Comparison of ENCODE assay signal across 21 cellular contexts in genomic region chr6:78324213-78324612, GRCh38.
"Had no signal": no experiment of that assay in that cellular context is flagged by ENCODE, and none has a peak within 500 bp of the region (broad histone marks: within the 10 kb centered on the region; RNA-seq: fewer than 3 reads in every experiment).

No MANE protein-coding gene starts in this region.

- H3K4me3 ChIP-seq: ascending aorta, colonic mucosa, mucosa of descending colon, neural progenitor cell, prostate gland, right atrium auricular region, skin epidermis, transverse colon, uterus had no signal

- DNase-seq: activated B cell treated with CpG ODN at 0.5 μM for 24 hours; activated CD4-positive, alpha-beta memory T cell treated with anti-CD3 and anti-CD28 coated beads, Interleukin-2, amount 10 ng/mL, durations not matched to agents 7 days and 5 days; activated CD4-positive, alpha-beta T cell treated with anti-CD3 and anti-CD28 coated beads for 48 hours; activated naive CD4-positive, alpha-beta T cell treated with Interleukin-2 at 50 U/mL for 16 hours; activated naive CD8-positive, alpha-beta T cell treated with anti-CD3 and anti-CD28 coated beads, Interleukin-2, amount 10 ng/mL, durations not matched to agents 7 days and 5 days; activated T-cell treated with anti-CD3 and anti-CD28 coated beads, Interleukin-2, amount 50 U/mL, for 1 hour; caudate nucleus; colonic mucosa; endodermal cell; left ventricle myocardium superior; mucosa of descending colon; naive thymus-derived CD4-positive, alpha-beta T cell; T-cell; transverse colon; uterus had no signal

- H3K27ac ChIP-seq: ascending aorta, colonic mucosa, neural progenitor cell, prostate gland, right atrium auricular region, skin epidermis, transverse colon, uterus had no signal

- ATAC-seq: esophagus mucosa; left ventricle myocardium superior; mucosa of descending colon; naive thymus-derived CD4-positive, alpha-beta T cell; T-cell had no signal

- H3K4me1 ChIP-seq: ascending aorta, colonic mucosa, neural progenitor cell, prostate gland, right atrium auricular region, transverse colon, uterus had no signal

- H3K27me3 ChIP-seq: ascending aorta, colonic mucosa, neural progenitor cell, right atrium auricular region, transverse colon, uterus had no signal

- H3K9me3 ChIP-seq: ascending aorta, colonic mucosa, mucosa of descending colon, prostate gland, right atrium auricular region, transverse colon, uterus had no signal

- H3K36me3 ChIP-seq: ascending aorta, colonic mucosa, neural progenitor cell, prostate gland, right atrium auricular region, transverse colon, uterus had no signal
